1 cellular context compared by ENCODE assay signal in genomic region chr1:103525607-103526507, GRCh38.
A peak's percentile ranks its signal among the peaks of the same experiment; 100 is the strongest.
TF ChIP-seq lines count a peak whose summit lies in the region.

Gene RNPC3, plus strand, starts transcription at chr1:103525699. Its CDS starts 372 bp downstream, at chr1:103526071.

TF ChIP-seq in K562, 482 proteins besides CTCF, POLR2A, EP300 and RAD21 (continued from another document and continues in another):
- TF ChIP-seq ID3 (CRISPR knock-in tag; IDR thresholded peaks at IDR 0.05) (no peak), ID3 (tag; IDR thresholded peaks at IDR 0.05) (no peak), ZBTB2 (IDR thresholded peaks at IDR 0.05) (peak; percentile 26; the same call in 1 of the 2 replicates), POLR2G (IDR thresholded peaks at IDR 0.05; ENCODE audit: low read depth, low read length) (peak; percentile 73), SIX5 (IDR thresholded peaks at IDR 0.05; ENCODE audit: borderline replicate concordance in 1 of 2, insufficient read depth in 1 of 2, low read depth in 1 of 2, low read length in 2 of 2) (no peak), VEZF1 (CRISPR knock-in tag; IDR thresholded peaks at IDR 0.05) (no peak; the same call in 1 of the 2 replicates), ZFX (CRISPR knock-in tag; IDR thresholded peaks at IDR 0.05) (no peak), U2AF1 (optimal IDR thresholded peaks at IDR 0.05; ENCODE audit: low read depth, low read length) (no peak), MGA (IDR thresholded peaks at IDR 0.05) (peak; percentile 86), RBM17 (IDR thresholded peaks at IDR 0.05; ENCODE audit: borderline replicate concordance, low read depth, low read length) (no peak), ZNF184 (CRISPR knock-in tag; IDR thresholded peaks at IDR 0.05) (no peak), TEAD4 (IDR thresholded peaks at IDR 0.05; ENCODE audit: low read length) (peak; percentile 42; the same call in 1 of the 2 replicates), TEAD4 (CRISPR knock-in tag; IDR thresholded peaks at IDR 0.05; ENCODE audit: borderline replicate concordance) (no peak), DPF2 (IDR thresholded peaks at IDR 0.05) (peak; percentile 46; the same call in 1 of the 2 replicates), GABPB1 (CRISPR knock-in tag; IDR thresholded peaks at IDR 0.05) (no peak), ETV1 (tag; conservative IDR thresholded peaks at IDR 0.05; ENCODE audit: low read depth) (no peak), XRCC3 (IDR thresholded peaks at IDR 0.05) (no peak), ARID3A (IDR thresholded peaks at IDR 0.05; ENCODE audit: borderline replicate concordance, low read depth, low read length) (no peak), ZNF407 (IDR thresholded peaks at IDR 0.05; ENCODE audit: low read depth) (no peak), ZNF655 (CRISPR knock-in tag; IDR thresholded peaks at IDR 0.05) (no peak), ZNF445 (CRISPR knock-in tag; IDR thresholded peaks at IDR 0.05; ENCODE audit: low read depth) (no peak), ZNF282 (CRISPR knock-in tag; IDR thresholded peaks at IDR 0.05) (no peak), PPARD (CRISPR knock-in tag; IDR thresholded peaks at IDR 0.05) (no peak), CHD1 (IDR thresholded peaks at IDR 0.05; ENCODE audit: low read length) (peak; percentile 57), ELF2 (CRISPR knock-in tag; IDR thresholded peaks at IDR 0.05) (peak; percentile 91), CBX1 (IDR thresholded peaks at IDR 0.05; ENCODE audit: low read depth) (peak; percentile 20; the same call in 1 of the 2 replicates), CCAR2 (IDR thresholded peaks at IDR 0.05; ENCODE audit: low read depth, low read length) (no peak), ZKSCAN3 (CRISPR knock-in tag; IDR thresholded peaks at IDR 0.05) (no peak), ARID1B (IDR thresholded peaks at IDR 0.05) (0 out of 2 replicates have a peak, but pooled peaks have one; percentile 11), NCOA2 (IDR thresholded peaks at IDR 0.05; ENCODE audit: partially characterized antibody in 2 of 2) (no peak), NCOA4 (IDR thresholded peaks at IDR 0.05; ENCODE audit: partially characterized antibody) (no peak)
